8 cellular contexts compared by ENCODE assay signal in the genomic region with DNA sequence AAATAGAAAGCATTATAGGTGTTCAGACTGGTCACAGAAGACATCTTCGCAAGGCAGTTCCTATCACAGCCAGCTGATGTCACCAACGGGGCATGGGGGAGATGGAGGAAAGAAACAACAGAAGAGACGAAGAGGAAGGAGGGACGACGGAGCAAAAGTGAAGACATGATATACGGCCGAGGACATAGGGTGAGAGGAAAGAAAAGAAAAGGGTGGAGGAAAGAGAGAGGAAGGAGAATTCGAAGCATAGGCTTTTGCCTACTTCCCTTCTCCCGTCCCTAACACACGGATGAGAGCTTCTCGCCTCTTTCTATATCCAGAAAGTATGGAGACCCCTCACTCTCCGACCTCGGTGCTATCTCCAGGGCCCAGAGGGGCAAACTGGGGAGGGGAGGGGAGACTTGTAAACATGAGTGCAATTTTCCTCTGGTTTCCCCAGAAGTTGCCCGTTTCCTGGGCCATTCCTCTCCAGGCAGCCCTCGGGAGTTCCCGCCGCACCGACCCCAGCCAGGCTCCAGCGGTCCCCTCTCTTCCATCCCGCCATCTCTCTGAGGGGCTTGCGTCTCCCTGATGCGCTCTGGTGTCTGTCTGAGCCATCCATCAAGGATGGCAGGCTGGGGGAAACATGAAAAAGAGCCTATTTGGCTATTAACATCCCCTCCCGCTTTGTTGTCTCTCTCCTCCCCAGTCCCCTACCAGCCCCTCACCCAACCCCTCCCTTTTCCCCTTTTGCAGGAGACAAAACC. TPM values are rescaled to one million over a fixed set of nuclear protein-coding genes. Genes with fewer than 3 reads are reported as not detected.
A peak's percentile ranks its signal among the peaks of the same experiment; 100 is the strongest.
DNase-seq lines count a peak whose midpoint lies in the region; ATAC-seq and TF ChIP-seq lines count a peak whose summit lies in the region.

No MANE protein-coding gene starts in this region.

- POLR2A ChIA-PET in activated naive CD8-positive, alpha-beta T cell treated with anti-CD3 and anti-CD28 coated beads, Interleukin-2, amount 10 ng/mL, durations not matched to agents 7 days and 5 days (lab: Charles Lee) = interaction anchor here (0.6 to 1.7 kb wide), 8 partner anchors 26 to 500 kb away, joined by 3 to 8 read pairs (median 4); a partner anchor contains a TSS

- peak; percentile 70 for TF ChIP-seq CTCF in KMS-11 (conservative IDR thresholded peaks at IDR 0.05; ENCODE audit: low read depth, low read length)

- peak; percentile 20 for DNase-seq in DMS153 treated with DMSO at 0.1 percent for 48 hours (lab: John Stamatoyannopoulos, UW; ENCODE audit: unreplicated experiment)
- peak; percentile 52 for DNase-seq in RPMI7951 (ENCODE audit: low read depth)
- DNase-seq in activated naive CD8-positive, alpha-beta T cell treated with anti-CD3 and anti-CD28 coated beads, Interleukin-2, amount 10 ng/mL, durations not matched to agents 7 days and 5 days = peak; percentile 52
- DNase-seq in iPS-NIHi11 (ENCODE audit: low spot score) = peak; percentile 59
- DNase-seq in stimulated activated CD4-positive, alpha-beta T cell treated with anti-CD3 and anti-CD28 coated beads, Interleukin-2, amount 100 ng/mL, for 4 hours (ENCODE audit: low read depth) = peak; percentile 15
- no peak for DNase-seq in Ammon's horn (ENCODE audit: low spot score)
- no peak for DNase-seq in posterior vena cava (ENCODE audit: low spot score)

- H3K27me3 Mint-ChIP-seq in activated naive CD8-positive, alpha-beta T cell treated with anti-CD3 and anti-CD28 coated beads, Interleukin-2, amount 10 ng/mL, durations not matched to agents 7 days and 5 days = peaks cover 31% of the 10 kb centered on the region

- H3K9me3 Mint-ChIP-seq in activated naive CD8-positive, alpha-beta T cell treated with anti-CD3 and anti-CD28 coated beads, Interleukin-2, amount 10 ng/mL, durations not matched to agents 7 days and 5 days = no peaks in the 10 kb centered on the region

- H3K4me2 ChIP-seq in KMS-11 = peak overlapping the region; percentile 80

- H3K27ac Mint-ChIP-seq in activated naive CD8-positive, alpha-beta T cell treated with anti-CD3 and anti-CD28 coated beads, Interleukin-2, amount 10 ng/mL, durations not matched to agents 7 days and 5 days = peak overlapping the region; percentile 75

- H4K20me1 ChIP-seq in KMS-11 (ENCODE audit: insufficient read depth) = no peaks in the 10 kb centered on the region

- H3K4me1 Mint-ChIP-seq in activated naive CD8-positive, alpha-beta T cell treated with anti-CD3 and anti-CD28 coated beads, Interleukin-2, amount 10 ng/mL, durations not matched to agents 7 days and 5 days = peaks cover 20% of the 10 kb centered on the region

- no peaks in the 10 kb centered on the region for H3K36me3 Mint-ChIP-seq in activated naive CD8-positive, alpha-beta T cell treated with anti-CD3 and anti-CD28 coated beads, Interleukin-2, amount 10 ng/mL, durations not matched to agents 7 days and 5 days

- no peaks in the 10 kb centered on the region; the same call in 1 of the 2 replicates for H3K27me3 ChIP-seq in KMS-11 (ENCODE audit: insufficient read depth, low read depth)

- H3K4me1 ChIP-seq in KMS-11 (ENCODE audit: low read depth, poor library complexity, severe bottlenecking) = peaks cover 14% of the 10 kb centered on the region

- H3K79me2 ChIP-seq in KMS-11 (ENCODE audit: insufficient read depth, low read depth) = no peaks in the 10 kb centered on the region

- peak overlapping the region; percentile 20; the same call in 1 of the 2 replicates for H3K9ac ChIP-seq in KMS-11

- intact Hi-C loops in posterior vena cava (cut with DNase I) = loop anchor here in 1 of 2 donors (5.0 kb wide), 1 partner anchor 34 kb away; no protein-coding TSS in a partner anchor

- H3K4me3 ChIP-seq in KMS-11 (IDR thresholded peaks at IDR 0.05; ENCODE audit: insufficient read depth, low read depth, low read length) = no peak overlapping the region

- H2AFZ ChIP-seq in KMS-11 (ENCODE audit: low read depth) = peak overlapping the region; percentile 89

- no peaks in the 10 kb centered on the region for H3K36me3 ChIP-seq in KMS-11 (ENCODE audit: insufficient read depth)

- peak overlapping the region; percentile 89 for H3K4me3 Mint-ChIP-seq in activated naive CD8-positive, alpha-beta T cell treated with anti-CD3 and anti-CD28 coated beads, Interleukin-2, amount 10 ng/mL, durations not matched to agents 7 days and 5 days

- H3K27ac ChIP-seq in KMS-11 = no peak overlapping the region

- ATAC-seq in activated naive CD8-positive, alpha-beta T cell treated with anti-CD3 and anti-CD28 coated beads, Interleukin-2, amount 10 ng/mL, durations not matched to agents 7 days and 5 days (ENCODE audit: low read depth) = peak; percentile 80

RNA-seq across cellular contexts. Expression of a gene that starts 26.0 kb away (rescaled TPM):
- total RNA-seq in RPMI7951 (2014; rRNA removed; shearing (Covaris generic)) = 40.3 and 41.7 TPM in 2 replicates
- total RNA-seq in activated naive CD8-positive, alpha-beta T cell treated with anti-CD3 and anti-CD28 coated beads, Interleukin-2, amount 10 ng/mL, durations not matched to agents 7 days and 5 days = 1 to 10 TPM; 6.1 to 8.8 TPM
- 100 to 1,000 TPM in 1 of 2 donors, 10 to 100 TPM in 1; 75.0 to 136 TPM for total RNA-seq in posterior vena cava

RNA-seq across cellular contexts. Expression of a gene that starts 36.6 kb away (rescaled TPM):
- 28.4 and 35.2 TPM in 2 replicates for total RNA-seq in RPMI7951 (2014; rRNA removed; shearing (Covaris generic))
- total RNA-seq in activated naive CD8-positive, alpha-beta T cell treated with anti-CD3 and anti-CD28 coated beads, Interleukin-2, amount 10 ng/mL, durations not matched to agents 7 days and 5 days = 10 to 100 TPM; 62.2 to 63.1 TPM
- total RNA-seq in posterior vena cava = 100 to 1,000 TPM; 255 to 263 TPM

RNA-seq across cellular contexts. Expression of a gene that starts 40.7 kb away (rescaled TPM):
- total RNA-seq in RPMI7951 (2014; rRNA removed; shearing (Covaris generic)) = 41.6 and 44.0 TPM in 2 replicates
- total RNA-seq in activated naive CD8-positive, alpha-beta T cell treated with anti-CD3 and anti-CD28 coated beads, Interleukin-2, amount 10 ng/mL, durations not matched to agents 7 days and 5 days = 100 to 1,000 TPM; 286 to 287 TPM
- total RNA-seq in posterior vena cava = 10 to 100 TPM; 80.3 to 95.8 TPM

RNA-seq across cellular contexts. Expression of a gene that starts 53.9 kb away (rescaled TPM):
- not detected in 2 replicates for total RNA-seq in RPMI7951 (2014; rRNA removed; shearing (Covaris generic))
- not detected for total RNA-seq in activated naive CD8-positive, alpha-beta T cell treated with anti-CD3 and anti-CD28 coated beads, Interleukin-2, amount 10 ng/mL, durations not matched to agents 7 days and 5 days
- not detected for total RNA-seq in posterior vena cava

Comparison
In these comparisons a context has a peak if more than half of its experiments do, and no peak if none do; other contexts are left out.
1. DNase-seq: peak in DMS153 treated with DMSO at 0.1 percent for 48 hours (single experiment), RPMI7951 (single experiment), activated naive CD8-positive, alpha-beta T cell treated with anti-CD3 and anti-CD28 coated beads, Interleukin-2, amount 10 ng/mL, durations not matched to agents 7 days and 5 days (single experiment), iPS-NIHi11 (single experiment) and stimulated activated CD4-positive, alpha-beta T cell treated with anti-CD3 and anti-CD28 coated beads, Interleukin-2, amount 100 ng/mL, for 4 hours (single experiment); none in Ammon's horn (single experiment) and posterior vena cava (single experiment).